In genomic region chr1:174209347-174210187, GRCh38 we compare ENCODE assay signal across 15 cellular contexts. TPM values are rescaled to one million over a fixed set of nuclear protein-coding genes. Genes with fewer than 3 reads are reported as not detected.
DNase-seq lines count a peak whose midpoint lies in the region; ATAC-seq, FAIRE-seq and TF ChIP-seq lines count a peak whose summit lies in the region.
"Had no signal": no experiment of that assay in that cellular context is flagged by ENCODE, and none has a peak within 500 bp of the region (broad histone marks: within the 10 kb centered on the region; RNA-seq: fewer than 3 reads in every experiment).

No MANE protein-coding gene starts in this region.

- H3K36me3 ChIP-seq in BE2C, result no peaks in the 10 kb centered on the region
- H3K36me3 ChIP-seq: gastrocnemius medialis, Peyer's patch, tibial artery had no signal

- H3K27me3 ChIP-seq in BE2C, result no peaks in the 10 kb centered on the region
- H3K27me3 ChIP-seq: gastrocnemius medialis, Peyer's patch, tibial artery had no signal

- ATAC-seq in GM18907 (IDR thresholded peaks at IDR 0.05; ENCODE audit: unreplicated experiment), result peak; percentile 91
- ATAC-seq in HG02588 (IDR thresholded peaks at IDR 0.05; ENCODE audit: unreplicated experiment), result peak; percentile 95
- ATAC-seq in HG03457 (IDR thresholded peaks at IDR 0.05; ENCODE audit: unreplicated experiment), result peak; percentile 95
- ATAC-seq: gastrocnemius medialis had no signal

- DNase-seq in GM12892 (ENCODE audit: insufficient read length), result no peak
- DNase-seq in retina, result no peak
- no peak for DNase-seq in BE2C
- DNase-seq in NCI-H2029 (lab: John Stamatoyannopoulos, UW), result no peak
- DNase-seq in COR-L47 (lab: John Stamatoyannopoulos, UW), result no peak
- DNase-seq: activated effector memory CD4-positive, alpha-beta T cell treated with anti-CD3 and anti-CD28 coated beads, Interleukin-2, amount 50 U/mL, for 16 hours; cortex of kidney; gastrocnemius medialis; NCI-H2029 treated with DMSO at 0.1 percent for 48 hours; nucleus accumbens; Peyer's patch; tibial artery had no signal

- H3K4me1 ChIP-seq in BE2C, result no peaks in the 10 kb centered on the region
- H3K4me1 ChIP-seq: Peyer's patch had no signal

- no peak for TF ChIP-seq POLR2A in GM12892 (IDR thresholded peaks at IDR 0.05; ENCODE audit: low read depth, low read length)

- no peaks in the 10 kb centered on the region for H3K9me3 ChIP-seq in BE2C
- H3K9me3 ChIP-seq: gastrocnemius medialis, Peyer's patch, tibial artery had no signal

- TF ChIP-seq CTCF in BE2C (IDR thresholded peaks at IDR 0.05; ENCODE audit: low read depth, low read length), result no peak

- H3K4me3 ChIP-seq in BE2C (ENCODE audit: low read depth, low read length), result no peak overlapping the region
- H3K4me3 ChIP-seq: gastrocnemius medialis, Peyer's patch, tibial artery had no signal

- peak; percentile 95 for FAIRE-seq in GM12892 (lab: Jason Lieb, UNC)

RNA-seq across cellular contexts. Expression of gene RABGAP1L, which starts 50.2 kb away (rescaled TPM):
- 134 TPM for polyA plus RNA-seq in GM12892 (2012; ENCODE audit: missing spikeins)
- polyA plus RNA-seq in BE2C (2012; ENCODE audit: insufficient read depth, insufficient read length, low read depth), result 4.6 TPM
